ENCODE assay signal across 27 cellular contexts in the genomic region with DNA sequence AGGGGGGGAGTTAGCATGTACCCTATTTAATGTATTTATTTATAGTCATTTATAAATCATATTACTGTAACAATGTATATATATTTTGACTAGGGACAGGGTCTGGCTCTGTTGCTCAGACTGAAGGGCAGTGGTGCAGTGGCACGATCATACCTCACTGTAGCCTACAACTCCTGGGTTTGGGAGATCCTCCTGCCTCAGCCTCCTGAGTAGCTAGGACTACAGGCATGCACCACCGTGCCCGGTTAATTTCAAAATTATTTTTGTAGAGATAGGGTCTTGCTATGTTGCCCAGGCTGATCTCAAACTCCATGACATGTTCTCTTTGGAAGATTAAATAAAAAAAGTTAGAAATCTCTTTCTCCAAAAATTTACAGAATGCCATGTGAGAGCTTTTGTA.
"Had no signal": no experiment of that assay in that cellular context is flagged by ENCODE, and none has a peak within 500 bp of the region (broad histone marks: within the 10 kb centered on the region; RNA-seq: fewer than 3 reads in every experiment).

No MANE protein-coding gene starts in this region.

- H3K4me1 ChIP-seq: sigmoid colon, uterus had no signal

- H3K27ac ChIP-seq: heart left ventricle, left ventricle myocardium inferior, sigmoid colon, uterus had no signal

- H3K9me3 ChIP-seq: heart left ventricle, left ventricle myocardium inferior, mucosa of descending colon, sigmoid colon, uterus had no signal

- ATAC-seq: activated T-helper 17 cell treated with anti-CD3 and anti-CD28 coated beads, Interleukin-2, amount 50 U/mL, for 72 hours; heart left ventricle; natural killer cell treated with Interleukin-12 subunit alpha and Interleukin-12 subunit beta and Interleukin-15 and Interleukin-18, amount 100 ng/mL, for 72 hours; stimulated activated naive B cell treated with anti-CD40 and anti-IgM and Interleukin-4, amounts not matched to agents 10 μg/mL and 1 μg/mL and 100 μg/mL, for 72 hours had no signal

- H3K36me3 ChIP-seq: heart left ventricle, left ventricle myocardium inferior, sigmoid colon, uterus had no signal

- DNase-seq: activated CD4-positive, alpha-beta memory T cell treated with anti-CD3 and anti-CD28 coated beads for 36 hours; activated CD4-positive, alpha-beta T cell treated with anti-CD3 and anti-CD28 coated beads, Interleukin-2, amount 10 ng/mL, durations not matched to agents 24 days and 14 days; activated CD4-positive, CD25-positive, alpha-beta regulatory T cell treated with anti-CD3 and anti-CD28 coated beads, Interleukin-2, amount 50 U/mL, for 72 hours; activated CD8-positive, alpha-beta memory T cell treated with anti-CD3 and anti-CD28 coated beads, Interleukin-2, amount 50 U/mL, for 48 hours; activated gamma-delta T cell treated with Interleukin-2 at 50 U/mL for 16 hours; activated naive CD4-positive, alpha-beta T cell treated with anti-CD3 and anti-CD28 coated beads, Interleukin-2, amount 50 U/mL, for 16 hours; activated T-cell treated with anti-CD3 and anti-CD28 coated beads, Interleukin-2, amount 50 U/mL, for 24 hours; amniotic stem cell; caudate nucleus; cortex of kidney; heart left ventricle; kidney glomerular epithelial cell; left ventricle myocardium inferior; retina; sigmoid colon; stimulated activated CD4-positive, alpha-beta T cell treated with anti-CD3 and anti-CD28 coated beads, Interleukin-1b, Interleukin-23, amount 100 ng/mL, for 48 hours; stimulated activated CD4-positive, alpha-beta T cell treated with anti-CD3 and anti-CD28 coated beads, Interleukin-4, amount 100 ng/mL, for 4 hours; stimulated activated CD8-positive, alpha-beta memory T cell treated with anti-CD3 and anti-CD28 coated beads, Interleukin-4, amount 100 ng/mL, for 48 hours; stimulated activated naive B cell treated with anti-CD40 and anti-IgM and Interleukin-4, amounts not matched to agents 10 μg/mL and 1 μg/mL and 100 μg/mL, for 72 hours; SW 1271; T1000; trophoblast cell; uterus had no signal

- H3K27me3 ChIP-seq: heart left ventricle, sigmoid colon, uterus had no signal

- H3K4me3 ChIP-seq: heart left ventricle, left ventricle myocardium inferior, lung, mucosa of descending colon, sigmoid colon, uterus had no signal
